12 cellular contexts compared by ENCODE assay signal in genomic region chr6:33374359-33374910, GRCh38. TPM values are rescaled to one million over a fixed set of nuclear protein-coding genes. Genes with fewer than 3 reads are reported as not detected.
DNase-seq lines count a peak whose midpoint lies in the region; ATAC-seq and TF ChIP-seq lines count a peak whose summit lies in the region.
"Had no signal": no experiment of that assay in that cellular context is flagged by ENCODE, and none has a peak within 500 bp of the region (broad histone marks: within the 10 kb centered on the region; RNA-seq: fewer than 3 reads in every experiment).

No MANE protein-coding gene starts in this region.

- DNase-seq in GM23338 (ENCODE audit: low spot score) (no peak), ascending aorta (ENCODE audit: low spot score in 2 of 2) (no peak), lower lobe of right lung (no peak), testis (no peak), GM10248 (ENCODE audit: extremely low spot score) (no peak), dedifferentiated amniotic fluid mesenchymal stem cell (ENCODE audit: extremely low spot score) (no peak)
- DNase-seq: activated CD4-positive, alpha-beta T cell treated with anti-CD3 and anti-CD28 coated beads for 36 hours; T-helper 1 cell had no signal

- H3K27me3 ChIP-seq in GM23338 (ENCODE audit: insufficient read depth) = no peaks in the 10 kb centered on the region
- no peaks in the 10 kb centered on the region for H3K27me3 ChIP-seq in ascending aorta
- H3K27me3 ChIP-seq in lower lobe of right lung (ENCODE audit: low read depth) = no peaks in the 10 kb centered on the region
- H3K27me3 ChIP-seq in testis = no peaks in the 10 kb centered on the region
- H3K27me3 ChIP-seq: body of pancreas had no signal

- H3K27ac ChIP-seq in GM23338 (ENCODE audit: low read depth) = peak overlapping the region; percentile 78; the same call in 1 of the 2 replicates
- H3K27ac ChIP-seq in ascending aorta = peak overlapping the region; percentile 4 to 58
- H3K27ac ChIP-seq in lower lobe of right lung = peak overlapping the region; percentile 79
- peak overlapping the region; percentile 27 to 68 for H3K27ac ChIP-seq in testis

- H3K79me2 ChIP-seq in GM23338 (replicated peaks; ENCODE audit: insufficient read depth) = no peaks in the 10 kb centered on the region

- H3K36me3 ChIP-seq in GM23338 (ENCODE audit: insufficient read depth) = no peaks in the 10 kb centered on the region
- H3K36me3 ChIP-seq in ascending aorta = no peaks in the 10 kb centered on the region
- H3K36me3 ChIP-seq in lower lobe of right lung = no peaks in the 10 kb centered on the region
- H3K36me3 ChIP-seq in testis (ENCODE audit: low read depth, missing control alignments) = no peaks in the 10 kb centered on the region

- 0 out of 2 replicates have a peak, but pooled peaks cover 3% of the 10 kb centered on the region for H3F3A ChIP-seq in GM23338 (replicated peaks; ENCODE audit: low read depth)

- WGBS in testis, 2 donors = 34 to 45% methylated on average over 5 of the region's 5 CpGs

- no peaks in the 10 kb centered on the region for H3K9me3 Mint-ChIP-seq in GM23338
- H3K9me3 Mint-ChIP-seq: activated T-helper 2 cell treated with anti-CD3 and anti-CD28 coated beads, Interferon-gamma antibody, Interleukin-2, Interleukin-4, amounts not matched to agents 10 μg/mL and 5 μg/mL and 100 μg/mL, durations not matched to agents 14 hours and 24 hours and 36 hours had no signal

- H3K4me2 ChIP-seq in GM23338 = no peak overlapping the region

- no peaks in the 10 kb centered on the region for H4K20me1 ChIP-seq in GM23338 (replicated peaks; ENCODE audit: insufficient read depth)

- POLR2A ChIA-PET in GM10248 (lab: Yijun Ruan, JAX) = no interaction called here

- peaks cover 31% of the 10 kb centered on the region for H3K4me1 Mint-ChIP-seq in GM23338

- TF ChIP-seq CTCF in GM23338 (conservative IDR thresholded peaks at IDR 0.05; ENCODE audit: low read depth in 2 of 2) (no peak), ascending aorta (IDR thresholded peaks at IDR 0.05) (no peak), lower lobe of right lung (IDR thresholded peaks at IDR 0.05) (no peak), testis (IDR thresholded peaks at IDR 0.05) (no peak), GM10248 (IDR thresholded peaks at IDR 0.05; ENCODE audit: control extremely low read depth, extremely low read depth, low read depth, missing control alignments) (no peak)

- no peaks in the 10 kb centered on the region for H3K9me2 ChIP-seq in GM23338 (ENCODE audit: insufficient read depth)

- H3K4me1 ChIP-seq in GM23338 (ENCODE audit: insufficient read depth) (peaks cover 27% of the 10 kb centered on the region), ascending aorta (peaks cover 0 to 14% of the 10 kb centered on the region in 2 donors), lower lobe of right lung (peaks cover 28% of the 10 kb centered on the region), testis (peaks cover 30% of the 10 kb centered on the region)

- H3K9me3 ChIP-seq in ascending aorta = no peaks in the 10 kb centered on the region
- no peaks in the 10 kb centered on the region for H3K9me3 ChIP-seq in lower lobe of right lung
- H3K9me3 ChIP-seq in testis = no peaks in the 10 kb centered on the region
- H3K9me3 ChIP-seq: body of pancreas had no signal

- no peak for TF ChIP-seq POLR2A in testis (IDR thresholded peaks at IDR 0.05)

- ATAC-seq in GM23338 (no peak; the same call in 2 of the 3 replicates), lower lobe of right lung (peak; percentile 31 to 33), HG03432 (IDR thresholded peaks at IDR 0.05; ENCODE audit: unreplicated experiment) (no peak), GM21515 (IDR thresholded peaks at IDR 0.05; ENCODE audit: unreplicated experiment) (no peak)
- ATAC-seq: activated CD4-positive, alpha-beta T cell treated with anti-CD3 and anti-CD28 coated beads for 36 hours had no signal

- H3K36me3 Mint-ChIP-seq in GM23338 (ENCODE audit: low read depth) = no peaks in the 10 kb centered on the region

- H3K4me3 Mint-ChIP-seq in GM23338 = no peak overlapping the region; the same call in 2 of the 3 replicates
- H3K4me3 Mint-ChIP-seq: activated CD4-positive, alpha-beta T cell treated with anti-CD3 and anti-CD28 coated beads for 36 hours had no signal

- intact Hi-C loops in ascending aorta (cut with DNase I) = no loop called here
- intact Hi-C loops in lower lobe of right lung (cut with DNase I) = no loop called here
- intact Hi-C loops in testis (cut with DNase I; ENCODE audit: low total_unique reads) = no loop called here

- H3K27ac Mint-ChIP-seq in GM23338 = peak overlapping the region; percentile 18
- H3K27ac Mint-ChIP-seq: activated CD4-positive, alpha-beta T cell treated with anti-CD3 and anti-CD28 coated beads for 36 hours; activated T-helper 2 cell treated with anti-CD3 and anti-CD28 coated beads, Interferon-gamma antibody, Interleukin-2, Interleukin-4, amounts not matched to agents 10 μg/mL and 5 μg/mL and 100 μg/mL, durations not matched to agents 14 hours and 24 hours and 36 hours had no signal

- H3K27me3 Mint-ChIP-seq in GM23338 (ENCODE audit: insufficient read depth, low read depth, poor library complexity) = peaks cover 9% of the 10 kb centered on the region
- H3K27me3 Mint-ChIP-seq: activated CD4-positive, alpha-beta T cell treated with anti-CD3 and anti-CD28 coated beads for 36 hours had no signal

- CTCF ChIA-PET in GM10248 (lab: Yijun Ruan, JAX) = interaction anchor here (1.0 to 2.8 kb wide), 5 partner anchors 13 to 38 kb away, joined by 3 to 9 read pairs (median 4); no protein-coding TSS in a partner anchor

- H3K4me3 ChIP-seq in GM23338 (no peak overlapping the region), ascending aorta (no peak overlapping the region), lower lobe of right lung (no peak overlapping the region), testis (no peak overlapping the region)
- H3K4me3 ChIP-seq: body of pancreas had no signal

- H2AFZ ChIP-seq in GM23338 = no peak overlapping the region

TF ChIP-seq in GM23338, 12 proteins besides CTCF, POLR2A, EP300 and RAD21 (continues in another document):
- TF ChIP-seq REST (IDR thresholded peaks at IDR 0.05; ENCODE audit: unreplicated experiment) (no peak), ZNF114 (CRISPR knock-in tag; IDR thresholded peaks at IDR 0.05) (no peak)

RNA-seq across cellular contexts. Expression of gene KIFC1, which starts 17.2 kb away (rescaled TPM):
- 61.7 and 64.4 TPM in 2 replicates for total RNA-seq in GM23338 (2014; rRNA removed; shearing (Covaris generic))
- 10.1 and 10.3 TPM in 2 replicates for polyA plus RNA-seq in GM23338 (2016; fragmentation: Nextera tagmentation; extraction: Ambion mirVana)
- not detected for total RNA-seq in ascending aorta
- 2.7 TPM for total RNA-seq in lower lobe of right lung
- total RNA-seq in testis = 10 to 100 TPM; 19.8 to 22.5 TPM
- 20.2 TPM for polyA plus RNA-seq in testis (ENCODE audit: insufficient read depth, low read depth, low replicate concordance)

RNA-seq across cellular contexts. Expression of gene PHF1, which starts 36.4 kb away (rescaled TPM):
- total RNA-seq in GM23338 (2014; rRNA removed; shearing (Covaris generic)) = 33.2 and 46.7 TPM in 2 replicates
- polyA plus RNA-seq in GM23338 (2016; fragmentation: Nextera tagmentation; extraction: Ambion mirVana) = 29.4 and 31.4 TPM in 2 replicates
- total RNA-seq in ascending aorta = 30.5 TPM
- 69.7 TPM for total RNA-seq in lower lobe of right lung
- 100 to 1,000 TPM; 184 to 218 TPM for total RNA-seq in testis
- 216 TPM for polyA plus RNA-seq in testis (ENCODE audit: insufficient read depth, low read depth, low replicate concordance)

RNA-seq across cellular contexts. Expression of gene CUTA, which starts 43.5 kb away (rescaled TPM):
- 193 and 207 TPM in 2 replicates for total RNA-seq in GM23338 (2014; rRNA removed; shearing (Covaris generic))
- polyA plus RNA-seq in GM23338 (2016; fragmentation: Nextera tagmentation; extraction: Ambion mirVana) (421 and 426 TPM in 2 replicates), testis (ENCODE audit: insufficient read depth, low read depth, low replicate concordance) (132 TPM)
- total RNA-seq in ascending aorta (77.2 TPM), lower lobe of right lung (153 TPM), testis (100 to 1,000 TPM; 139 to 146 TPM)

RNA-seq across cellular contexts. Expression of gene SYNGAP1, which starts 45.4 kb away (rescaled TPM):
- 36.9 and 45.0 TPM in 2 replicates for total RNA-seq in GM23338 (2014; rRNA removed; shearing (Covaris generic))
- polyA plus RNA-seq in GM23338 (2016; fragmentation: Nextera tagmentation; extraction: Ambion mirVana) (12.9 and 13.9 TPM in 2 replicates), testis (ENCODE audit: insufficient read depth, low read depth, low replicate concordance) (31.5 TPM)
- total RNA-seq in ascending aorta (33.7 TPM), lower lobe of right lung (21.6 TPM), testis (10 to 100 TPM; 29.4 to 43.9 TPM)

RNA-seq across cellular contexts. Expression of gene DAXX, which starts 51.7 kb away (rescaled TPM):
- total RNA-seq in GM23338 (2014; rRNA removed; shearing (Covaris generic)) = 73.2 and 107 TPM in 2 replicates
- polyA plus RNA-seq in GM23338 (2016; fragmentation: Nextera tagmentation; extraction: Ambion mirVana) (67.4 and 71.0 TPM in 2 replicates), testis (ENCODE audit: insufficient read depth, low read depth, low replicate concordance) (118 TPM)
- total RNA-seq in ascending aorta (44.8 TPM), lower lobe of right lung (36.0 TPM), testis (10 to 100 TPM; 61.8 to 75.3 TPM)

Comparison
In these comparisons a context has a peak if more than half of its experiments do, and no peak if none do; other contexts are left out.
1. ATAC-seq: peak in lower lobe of right lung (2 of 2); none in GM23338 (single experiment), HG03432 (single experiment) and GM21515 (single experiment).
2. Peak in every context shown above with its lines, with median percentiles within 50 percentile points of each other: H3K27ac ChIP-seq.